ENCODE assay signal across 1 cellular context in genomic region chr1:55061706-55062321, GRCh38.
TF ChIP-seq lines count a peak whose summit lies in the region.

No MANE protein-coding gene starts in this region.

TF ChIP-seq in HepG2, 621 proteins besides CTCF, POLR2A, EP300 and RAD21:
- TF ChIP-seq ZNF121 (CRISPR knock-in tag; IDR thresholded peaks at IDR 0.05) (0 out of 2 replicates have a peak, but pooled peaks have one; percentile 48), BCL6 (CRISPR knock-in tag; IDR thresholded peaks at IDR 0.05) (no peak), PHF20 (CRISPR knock-in tag; IDR thresholded peaks at IDR 0.05) (no peak)
TF ChIP-seq in HepG2: peak in this region for 1.
